In the genomic region with DNA sequence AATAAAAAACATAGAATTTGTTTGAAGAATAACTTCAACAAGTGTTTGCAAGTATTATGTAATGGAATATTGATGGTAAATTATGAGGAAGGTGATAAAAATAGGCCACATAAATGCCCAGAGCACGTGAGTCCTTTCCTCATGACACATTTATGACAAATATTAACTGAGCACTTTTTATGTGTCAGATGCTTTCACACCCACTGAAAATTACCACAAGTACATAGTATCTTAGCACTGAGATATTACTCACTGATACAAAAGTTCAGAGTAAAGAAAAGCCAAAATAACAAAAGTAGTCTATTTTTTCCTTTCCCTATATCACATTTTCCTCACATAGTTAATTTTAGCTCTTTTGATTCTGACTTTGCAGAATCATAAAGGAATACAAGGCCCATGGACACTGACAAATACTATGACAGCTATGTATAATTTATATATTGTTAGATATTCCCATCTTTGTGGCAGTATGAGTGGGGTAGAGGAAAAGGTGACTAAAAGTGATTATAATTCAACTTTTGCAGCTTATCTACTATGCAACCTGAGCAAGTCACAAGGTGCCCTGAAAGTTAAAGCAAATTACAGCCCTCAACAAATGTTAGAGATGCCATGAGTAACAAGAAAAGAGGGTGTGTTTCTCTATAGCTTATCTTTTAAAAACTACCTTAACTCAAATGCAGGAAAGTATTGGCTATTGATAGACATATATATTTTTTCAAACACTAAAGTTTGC, we compare ENCODE assay signal across 22 cellular contexts.
"Had no signal": no experiment of that assay in that cellular context is flagged by ENCODE, and none has a peak within 500 bp of the region (broad histone marks: within the 10 kb centered on the region; RNA-seq: fewer than 3 reads in every experiment).

No MANE protein-coding gene starts in this region.

- FAIRE-seq: HepG2 had no signal

- H3K9me3 ChIP-seq: SK-N-SH had no signal

- DNase-seq: IMR-90, Karpas-422, KG1, MM.1S, NCI-H1092 treated with DMSO at 0.1 percent for 48 hours, NCI-H1436, NCI-H187, NCI-H2029, NCI-H2081 treated with DMSO at 0.1 percent for 48 hours, NCI-H2171, NCI-H226, NCI-H446, NCI-H510A, NCI-H524 treated with DMSO at 0.1 percent for 48 hours, NCI-H69, NCI-H774, PC-3, SHP77, SK-N-SH had no signal

- ATAC-seq: HepG2, Panc1, PC-3 had no signal

- H3K27ac ChIP-seq: RWPE1 had no signal
